Comparison of ENCODE assay signal across 1 cellular context in the genomic region with DNA sequence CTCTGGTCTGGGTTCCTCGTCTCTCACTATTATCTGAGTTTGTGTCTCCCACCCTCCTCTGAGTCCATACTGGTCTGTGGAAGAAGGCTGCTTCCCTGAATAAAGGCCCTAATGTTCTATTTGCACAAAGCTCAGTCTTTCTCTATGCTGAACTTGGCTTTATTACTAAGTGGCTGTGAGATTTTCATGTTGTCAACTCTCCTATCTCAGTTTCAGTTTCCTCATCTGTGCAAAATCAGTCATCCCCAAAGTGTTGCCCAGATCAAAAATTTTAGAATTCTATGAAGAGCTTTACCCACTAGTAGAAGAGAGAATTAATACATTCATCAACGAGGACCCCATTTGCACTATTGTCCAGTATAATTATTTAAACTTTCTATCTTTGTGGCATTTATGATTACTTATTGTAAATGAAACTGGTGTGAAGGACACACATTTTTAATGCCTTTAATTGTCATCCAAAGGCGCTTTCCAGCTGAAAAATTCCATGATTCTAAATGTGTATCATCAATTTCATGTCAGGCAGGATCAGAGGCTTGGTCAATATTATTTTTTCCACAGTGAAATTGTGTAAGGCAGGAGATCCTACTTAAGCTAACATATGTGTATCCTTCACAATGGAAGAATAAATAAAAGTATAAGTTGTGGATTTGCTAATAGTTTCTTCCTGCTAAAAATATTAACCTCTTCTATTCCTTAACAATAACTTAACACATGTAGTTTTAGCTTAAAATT.
TF ChIP-seq lines count a peak whose summit lies in the region.

No MANE protein-coding gene starts in this region.

TF ChIP-seq in GM12878, 131 proteins besides CTCF, POLR2A, EP300 and RAD21 (continued from another document):
- TF ChIP-seq ETV6 (conservative IDR thresholded peaks at IDR 0.05 in 1 of 2, IDR thresholded peaks at IDR 0.05 in 1 of 2; ENCODE audit: borderline replicate concordance in 1 of 2, low read depth in 1 of 2) (peak in 1 of 2 experiments; percentile 60; a peak in 1 of 4 replicates), FOXM1 (IDR thresholded peaks at IDR 0.05; ENCODE audit: low read depth, low read length) (peak; percentile 54; the same call in 1 of the 2 replicates), SMAD1 (IDR thresholded peaks at IDR 0.05; ENCODE audit: low read depth, partially characterized antibody) (no peak), CHD1 (IDR thresholded peaks at IDR 0.05; ENCODE audit: low read depth, low read length) (no peak), BRCA1 (IDR thresholded peaks at IDR 0.05; ENCODE audit: low read depth, low read length) (no peak), MTA3 (IDR thresholded peaks at IDR 0.05; ENCODE audit: borderline replicate concordance, low read length) (no peak), TCF7 (IDR thresholded peaks at IDR 0.05; ENCODE audit: borderline replicate concordance) (no peak), BACH1 (IDR thresholded peaks at IDR 0.05; ENCODE audit: borderline replicate concordance) (no peak), RAD51 (IDR thresholded peaks at IDR 0.05) (no peak), NR2F1 (conservative IDR thresholded peaks at IDR 0.05) (no peak), SREBF1 (IDR thresholded peaks at IDR 0.05; ENCODE audit: low read length) (no peak), DPF2 (IDR thresholded peaks at IDR 0.05) (0 out of 2 replicates have a peak, but pooled peaks have one; percentile 31), MEF2B (IDR thresholded peaks at IDR 0.05; ENCODE audit: partially characterized antibody, poor library complexity, severe bottlenecking) (no peak), SRF (IDR thresholded peaks at IDR 0.05; ENCODE audit: low read depth in 2 of 2, low read length in 2 of 2) (no peak), JUNB (IDR thresholded peaks at IDR 0.05) (peak; percentile 52; the same call in 1 of the 2 replicates)
- TF ChIP-seq, protein P1, sequence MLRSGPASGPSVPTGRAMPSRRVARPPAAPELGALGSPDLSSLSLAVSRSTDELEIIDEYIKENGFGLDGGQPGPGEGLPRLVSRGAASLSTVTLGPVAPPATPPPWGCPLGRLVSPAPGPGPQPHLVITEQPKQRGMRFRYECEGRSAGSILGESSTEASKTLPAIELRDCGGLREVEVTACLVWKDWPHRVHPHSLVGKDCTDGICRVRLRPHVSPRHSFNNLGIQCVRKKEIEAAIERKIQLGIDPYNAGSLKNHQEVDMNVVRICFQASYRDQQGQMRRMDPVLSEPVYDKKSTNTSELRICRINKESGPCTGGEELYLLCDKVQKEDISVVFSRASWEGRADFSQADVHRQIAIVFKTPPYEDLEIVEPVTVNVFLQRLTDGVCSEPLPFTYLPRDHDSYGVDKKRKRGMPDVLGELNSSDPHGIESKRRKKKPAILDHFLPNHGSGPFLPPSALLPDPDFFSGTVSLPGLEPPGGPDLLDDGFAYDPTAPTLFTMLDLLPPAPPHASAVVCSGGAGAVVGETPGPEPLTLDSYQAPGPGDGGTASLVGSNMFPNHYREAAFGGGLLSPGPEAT (IDR thresholded peaks at IDR 0.05; ENCODE audit: low read depth), result no peak
